ENCODE assay signal across 15 cellular contexts in the genomic region with DNA sequence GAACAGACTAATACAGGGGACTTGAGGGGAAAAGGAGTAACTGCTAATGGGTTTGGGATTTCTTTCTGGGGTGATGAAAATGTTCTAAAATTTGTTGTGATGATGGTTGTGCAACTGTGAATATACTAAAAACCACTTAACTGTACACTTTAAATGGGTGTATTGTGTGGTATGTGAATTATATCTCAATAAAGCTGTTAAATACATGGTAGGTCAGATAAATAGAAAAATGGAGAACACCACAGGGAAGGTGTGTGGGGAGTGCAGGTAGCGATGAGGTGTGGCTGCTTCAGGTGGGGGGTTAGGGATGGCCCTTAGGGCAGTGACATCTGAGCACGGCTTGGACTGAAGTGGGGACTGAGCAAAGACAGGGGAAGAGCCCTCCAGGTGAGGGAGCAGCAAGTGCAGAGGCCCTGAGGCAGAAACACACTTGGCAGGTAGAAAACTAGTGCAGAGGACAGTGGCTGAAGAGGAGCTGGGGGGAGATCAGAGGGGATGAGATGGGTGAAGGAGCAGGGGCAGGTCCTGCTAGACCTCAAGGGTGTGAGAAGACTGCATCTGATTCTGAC. TPM values are rescaled to one million over a fixed set of nuclear protein-coding genes. Genes with fewer than 3 reads are reported as not detected.
DNase-seq lines count a peak whose midpoint lies in the region; ATAC-seq, FAIRE-seq and TF ChIP-seq lines count a peak whose summit lies in the region.
"Had no signal": no experiment of that assay in that cellular context is flagged by ENCODE, and none has a peak within 500 bp of the region (broad histone marks: within the 10 kb centered on the region; RNA-seq: fewer than 3 reads in every experiment).

No MANE protein-coding gene starts in this region.

- ATAC-seq in A549 (no peak), HG03039 (IDR thresholded peaks at IDR 0.05; ENCODE audit: unreplicated experiment) (no peak), HG02840 (IDR thresholded peaks at IDR 0.05; ENCODE audit: low FRiP score, unreplicated experiment) (no peak)

- POLR2A ChIA-PET in A549 (lab: Yijun Ruan, JAX): interaction anchor here (1.1 kb wide), 1 partner anchor 8 kb away, joined by 5 read pairs; no protein-coding TSS in a partner anchor

- TF ChIP-seq CTCF in A549 (IDR thresholded peaks at IDR 0.05) (no peak), osteocyte (IDR thresholded peaks at IDR 0.05) (no peak)

- WGBS in A549 (ENCODE audit: missing lambda C conversion rate): 95% methylated on average over 2 of the region's 2 CpGs

- DNase-seq in A549 (ENCODE audit: low read depth in 1 of 2, low spot score in 1 of 2) (no peak), NCI-H69 (lab: John Stamatoyannopoulos, UW) (peak; percentile 55), osteocyte (ENCODE audit: extremely low spot score, unreplicated experiment) (no peak), MV-4-11 (lab: John Stamatoyannopoulos, UW) (no peak), SW480 (ENCODE audit: low spot score) (no peak)
- DNase-seq: HCEC 1CT, NCI-H1930 had no signal

- TF ChIP-seq RAD21 in A549 (conservative IDR thresholded peaks at IDR 0.05 in 1 of 2, IDR thresholded peaks at IDR 0.05 in 1 of 2): no peak

- H3K27ac Mint-ChIP-seq in osteocyte (ENCODE audit: unreplicated experiment): peak overlapping the region; percentile 50

- no peak for TF ChIP-seq EP300 in A549 (IDR thresholded peaks at IDR 0.05)

- peaks cover 2% of the 10 kb centered on the region for H3K36me3 Mint-ChIP-seq in osteocyte (ENCODE audit: unreplicated experiment)

- peaks cover 61% of the 10 kb centered on the region for H3K4me1 ChIP-seq in A549

- no peaks in the 10 kb centered on the region for H3K9me3 Mint-ChIP-seq in osteocyte (ENCODE audit: unreplicated experiment)

- no peak overlapping the region for H3K4me3 ChIP-seq in A549
- H3K4me3 ChIP-seq: SJSA1 had no signal

- no peak for FAIRE-seq in A549 (lab: Jason Lieb, UNC)
- FAIRE-seq: D721Med, endothelial cell of umbilical vein, islet of Langerhans had no signal

- H3K4me1 Mint-ChIP-seq in osteocyte (ENCODE audit: unreplicated experiment): peaks cover 51% of the 10 kb centered on the region

- H3K27me3 Mint-ChIP-seq in osteocyte (ENCODE audit: unreplicated experiment): no peaks in the 10 kb centered on the region

- peak overlapping the region; percentile 27; the same call in 2 of the 3 replicates for H3K4me2 ChIP-seq in A549

- TF ChIP-seq POLR2A in A549 (IDR thresholded peaks at IDR 0.05; ENCODE audit: low read length): no peak

- no peak overlapping the region for H3K4me3 Mint-ChIP-seq in osteocyte (ENCODE audit: unreplicated experiment)

- no peaks in the 10 kb centered on the region for H3K9me3 ChIP-seq in A549
- H3K9me3 ChIP-seq: SJSA1 had no signal

- CTCF ChIA-PET in A549 (lab: Yijun Ruan, JAX): interaction anchor here (0.6 to 35.7 kb wide), 6 partner anchors 15 to 165 kb away, joined by 3 to 827 read pairs (median 4); partner anchors contain the start of gene DPM2

- H3K27ac ChIP-seq in A549 (peak overlapping the region; percentile 56 to 98), cingulate gyrus (ENCODE audit: low read depth, low read length) (peak overlapping the region; percentile 75)
- H3K27ac ChIP-seq: HL-60, SJSA1 had no signal

TF ChIP-seq in A549, 52 proteins besides CTCF, POLR2A, EP300 and RAD21:
- TF ChIP-seq FOSL2 (IDR thresholded peaks at IDR 0.05) (no peak), FOSL2 (CRISPR knock-in tag; IDR thresholded peaks at IDR 0.05) (no peak), RFX5 (IDR thresholded peaks at IDR 0.05) (no peak), RARB (CRISPR knock-in tag; IDR thresholded peaks at IDR 0.05) (no peak), FOSB (CRISPR knock-in tag; IDR thresholded peaks at IDR 0.05) (no peak), NFE2L2 (conservative IDR thresholded peaks at IDR 0.05; ENCODE audit: low read length) (no peak), HOXB13 (CRISPR knock-in tag; IDR thresholded peaks at IDR 0.05; ENCODE audit: low read depth) (no peak), HES2 (IDR thresholded peaks at IDR 0.05) (no peak)
- TF ChIP-seq, protein P1, sequence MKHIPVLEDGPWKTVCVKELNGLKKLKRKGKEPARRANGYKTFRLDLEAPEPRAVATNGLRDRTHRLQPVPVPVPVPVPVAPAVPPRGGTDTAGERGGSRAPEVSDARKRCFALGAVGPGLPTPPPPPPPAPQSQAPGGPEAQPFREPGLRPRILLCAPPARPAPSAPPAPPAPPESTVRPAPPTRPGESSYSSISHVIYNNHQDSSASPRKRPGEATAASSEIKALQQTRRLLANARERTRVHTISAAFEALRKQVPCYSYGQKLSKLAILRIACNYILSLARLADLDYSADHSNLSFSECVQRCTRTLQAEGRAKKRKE (CRISPR knock-in tag; IDR thresholded peaks at IDR 0.05; ENCODE audit: low read depth): no peak
- TF ChIP-seq, protein P2, sequence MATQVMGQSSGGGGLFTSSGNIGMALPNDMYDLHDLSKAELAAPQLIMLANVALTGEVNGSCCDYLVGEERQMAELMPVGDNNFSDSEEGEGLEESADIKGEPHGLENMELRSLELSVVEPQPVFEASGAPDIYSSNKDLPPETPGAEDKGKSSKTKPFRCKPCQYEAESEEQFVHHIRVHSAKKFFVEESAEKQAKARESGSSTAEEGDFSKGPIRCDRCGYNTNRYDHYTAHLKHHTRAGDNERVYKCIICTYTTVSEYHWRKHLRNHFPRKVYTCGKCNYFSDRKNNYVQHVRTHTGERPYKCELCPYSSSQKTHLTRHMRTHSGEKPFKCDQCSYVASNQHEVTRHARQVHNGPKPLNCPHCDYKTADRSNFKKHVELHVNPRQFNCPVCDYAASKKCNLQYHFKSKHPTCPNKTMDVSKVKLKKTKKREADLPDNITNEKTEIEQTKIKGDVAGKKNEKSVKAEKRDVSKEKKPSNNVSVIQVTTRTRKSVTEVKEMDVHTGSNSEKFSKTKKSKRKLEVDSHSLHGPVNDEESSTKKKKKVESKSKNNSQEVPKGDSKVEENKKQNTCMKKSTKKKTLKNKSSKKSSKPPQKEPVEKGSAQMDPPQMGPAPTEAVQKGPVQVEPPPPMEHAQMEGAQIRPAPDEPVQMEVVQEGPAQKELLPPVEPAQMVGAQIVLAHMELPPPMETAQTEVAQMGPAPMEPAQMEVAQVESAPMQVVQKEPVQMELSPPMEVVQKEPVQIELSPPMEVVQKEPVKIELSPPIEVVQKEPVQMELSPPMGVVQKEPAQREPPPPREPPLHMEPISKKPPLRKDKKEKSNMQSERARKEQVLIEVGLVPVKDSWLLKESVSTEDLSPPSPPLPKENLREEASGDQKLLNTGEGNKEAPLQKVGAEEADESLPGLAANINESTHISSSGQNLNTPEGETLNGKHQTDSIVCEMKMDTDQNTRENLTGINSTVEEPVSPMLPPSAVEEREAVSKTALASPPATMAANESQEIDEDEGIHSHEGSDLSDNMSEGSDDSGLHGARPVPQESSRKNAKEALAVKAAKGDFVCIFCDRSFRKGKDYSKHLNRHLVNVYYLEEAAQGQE (IDR thresholded peaks at IDR 0.05): no peak
TF ChIP-seq in A549: peak in this region for 0.

RNA-seq across cellular contexts. Expression of gene EEIG1, which starts 20.9 kb away (rescaled TPM):
- 24.4 and 30.3 TPM in 2 replicates for polyA plus RNA-seq in A549 (2011; rRNA removed)
- polyA plus RNA-seq in A549 (2012; cell fraction: cytosol; rRNA removed): 51.7 and 54.7 TPM in 2 replicates
- polyA plus RNA-seq in A549 (2012; cell fraction: nucleus; rRNA removed): 83.0 and 94.5 TPM in 2 replicates
- 24.1 to 33.0 TPM (median 31.5 TPM) in 3 replicates for polyA plus RNA-seq in A549 (2017; fragmentation: RNase III; extraction: RNeasy Plus Mini Kit Qiagen cat#74134 plus additional on column Dnase treatment)
- polyA minus RNA-seq in A549 (2011; rRNA and poly(A)+ RNA removed): 16.2 and 33.7 TPM in 2 replicates
- total RNA-seq in osteocyte: 39.4 and 41.4 TPM in 2 replicates

RNA-seq across cellular contexts. Expression of gene DPM2, which starts 22.3 kb away (rescaled TPM):
- polyA plus RNA-seq in A549 (2011; rRNA removed): 41.9 and 48.8 TPM in 2 replicates
- 63.0 and 76.3 TPM in 2 replicates for polyA plus RNA-seq in A549 (2012; cell fraction: cytosol; rRNA removed)
- polyA plus RNA-seq in A549 (2012; cell fraction: nucleus; rRNA removed): 52.4 and 53.7 TPM in 2 replicates
- polyA plus RNA-seq in A549 (2017; fragmentation: RNase III; extraction: RNeasy Plus Mini Kit Qiagen cat#74134 plus additional on column Dnase treatment): 45.9 to 50.1 TPM (median 46.3 TPM) in 3 replicates
- 78.6 and 82.1 TPM in 2 replicates for polyA minus RNA-seq in A549 (2011; rRNA and poly(A)+ RNA removed)
- total RNA-seq in osteocyte: 29.2 and 31.6 TPM in 2 replicates

RNA-seq across cellular contexts. Expression of gene PIP5KL1, which starts 29.3 kb away (rescaled TPM):
- polyA plus RNA-seq in A549 (2011; rRNA removed): 1.8 and 2.4 TPM in 2 replicates
- 1.4 and 2.2 TPM in 2 replicates for polyA plus RNA-seq in A549 (2012; cell fraction: cytosol; rRNA removed)
- polyA plus RNA-seq in A549 (2012; cell fraction: nucleus; rRNA removed): 19.9 and 20.7 TPM in 2 replicates
- polyA plus RNA-seq in A549 (2017; fragmentation: RNase III; extraction: RNeasy Plus Mini Kit Qiagen cat#74134 plus additional on column Dnase treatment): 2.0 to 3.7 TPM (median 2.5 TPM) in 3 replicates
- 0.70 and 2.0 TPM in 2 replicates for polyA minus RNA-seq in A549 (2011; rRNA and poly(A)+ RNA removed)
- total RNA-seq in osteocyte: 2.6 and 2.9 TPM in 2 replicates

RNA-seq across cellular contexts. Expression of gene ST6GALNAC4, which starts 43.1 kb away (rescaled TPM):
- polyA plus RNA-seq in A549 (2011; rRNA removed) (11.0 and 12.5 TPM in 2 replicates), A549 (2017; fragmentation: RNase III; extraction: RNeasy Plus Mini Kit Qiagen cat#74134 plus additional on column Dnase treatment) (18.1 to 25.4 TPM (median 24.8 TPM) in 3 replicates)
- 21.5 and 29.4 TPM in 2 replicates for polyA plus RNA-seq in A549 (2012; cell fraction: cytosol; rRNA removed)
- polyA plus RNA-seq in A549 (2012; cell fraction: nucleus; rRNA removed): 28.7 and 46.1 TPM in 2 replicates
- polyA minus RNA-seq in A549 (2011; rRNA and poly(A)+ RNA removed): 17.6 and 18.1 TPM in 2 replicates
- total RNA-seq in osteocyte: 21.4 and 25.1 TPM in 2 replicates
